Comparison of ENCODE assay signal across 25 cellular contexts in the genomic region with DNA sequence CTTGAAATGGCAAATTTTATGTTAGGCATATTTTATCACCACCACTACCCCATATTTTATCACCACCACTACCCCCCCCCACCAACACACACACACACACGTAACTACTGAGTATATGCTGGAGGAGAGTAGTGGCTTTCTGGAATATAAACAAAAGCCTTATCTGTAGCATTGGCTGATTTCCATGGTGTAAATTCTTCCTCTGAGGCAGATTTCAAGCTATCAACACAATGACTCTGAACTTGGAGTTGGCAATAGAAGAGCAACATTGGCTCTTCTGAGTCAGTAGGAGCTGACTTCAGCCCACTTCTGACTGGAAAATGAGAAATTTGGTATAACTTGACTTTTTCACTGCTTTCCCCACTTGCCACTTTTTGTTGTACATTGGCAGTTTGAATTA.
"Had no signal": no experiment of that assay in that cellular context is flagged by ENCODE, and none has a peak within 500 bp of the region (broad histone marks: within the 10 kb centered on the region; RNA-seq: fewer than 3 reads in every experiment).

No MANE protein-coding gene starts in this region.

- H3K36me3 Mint-ChIP-seq: activated CD8-positive, alpha-beta memory T cell treated with anti-CD3 and anti-CD28 coated beads, Interleukin-2, amount 10 ng/mL, durations not matched to agents 7 days and 5 days; activated naive CD4-positive, alpha-beta T cell treated with anti-CD3 and anti-CD28 coated beads, Interleukin-2, amount 50 U/mL, for 72 hours; brain had no signal

- H3K27ac Mint-ChIP-seq: activated B cell treated with CpG ODN at 0.5 μM for 24 hours; activated CD4-positive, alpha-beta T cell treated with anti-CD3 and anti-CD28 coated beads, Interleukin-2, amount 10 ng/mL, durations not matched to agents 24 days and 14 days; activated CD8-positive, alpha-beta memory T cell treated with anti-CD3 and anti-CD28 coated beads, Interleukin-2, amount 10 ng/mL, durations not matched to agents 7 days and 5 days; activated naive CD4-positive, alpha-beta T cell treated with anti-CD3 and anti-CD28 coated beads, Interleukin-2, amount 50 U/mL, for 72 hours; activated T-cell treated with anti-CD3 and anti-CD28 coated beads, Interleukin-2, amount 50 U/mL, for 24 hours; activated T-helper 1 cell treated with anti-CD3 and anti-CD28 coated beads, Interleukin-12 subunit alpha, Interleukin-12 subunit beta, Interleukin-2, Interleukin-4 antibody, amounts not matched to agents 30 ng/mL and 10 ng/mL and 1 ng/mL, durations not matched to agents 14 hours and 24 hours and 36 hours; brain; T-helper 1 cell treated with Interleukin-12 subunit alpha and Interleukin-12 subunit beta and Interleukin-4 antibody, amounts not matched to agents 30 μg/mL and 1 μg/mL, for 36 hours had no signal

- H3K4me3 Mint-ChIP-seq: activated B cell treated with CpG ODN at 0.5 μM for 24 hours; activated CD4-positive, alpha-beta T cell treated with anti-CD3 and anti-CD28 coated beads, Interleukin-2, amount 10 ng/mL, durations not matched to agents 24 days and 14 days; activated CD8-positive, alpha-beta memory T cell treated with anti-CD3 and anti-CD28 coated beads, Interleukin-2, amount 10 ng/mL, durations not matched to agents 7 days and 5 days; activated T-cell treated with anti-CD3 and anti-CD28 coated beads, Interleukin-2, amount 50 U/mL, for 24 hours; activated T-helper 1 cell treated with anti-CD3 and anti-CD28 coated beads, Interleukin-12 subunit alpha, Interleukin-12 subunit beta, Interleukin-2, Interleukin-4 antibody, amounts not matched to agents 30 ng/mL and 10 ng/mL and 1 ng/mL, durations not matched to agents 14 hours and 24 hours and 36 hours; brain; T-helper 1 cell treated with Interleukin-12 subunit alpha and Interleukin-12 subunit beta and Interleukin-4 antibody, amounts not matched to agents 30 μg/mL and 1 μg/mL, for 36 hours had no signal

- H3K9me3 Mint-ChIP-seq: activated B cell treated with CpG ODN at 0.5 μM for 24 hours; activated CD4-positive, alpha-beta T cell treated with anti-CD3 and anti-CD28 coated beads, Interleukin-2, amount 10 ng/mL, durations not matched to agents 24 days and 14 days; activated naive CD4-positive, alpha-beta T cell treated with anti-CD3 and anti-CD28 coated beads, Interleukin-2, amount 50 U/mL, for 72 hours; activated T-cell treated with anti-CD3 and anti-CD28 coated beads, Interleukin-2, amount 50 U/mL, for 24 hours; activated T-helper 1 cell treated with anti-CD3 and anti-CD28 coated beads, Interleukin-12 subunit alpha, Interleukin-12 subunit beta, Interleukin-2, Interleukin-4 antibody, amounts not matched to agents 30 ng/mL and 10 ng/mL and 1 ng/mL, durations not matched to agents 14 hours and 24 hours and 36 hours; brain; T-helper 1 cell treated with Interleukin-12 subunit alpha and Interleukin-12 subunit beta and Interleukin-4 antibody, amounts not matched to agents 30 μg/mL and 1 μg/mL, for 36 hours had no signal

- DNase-seq: activated B cell treated with CpG ODN at 0.5 μM for 24 hours; activated CD4-positive, alpha-beta T cell treated with anti-CD3 and anti-CD28 coated beads for 1 hour; activated CD4-positive, alpha-beta T cell treated with anti-CD3 and anti-CD28 coated beads, Interleukin-2, amount 10 ng/mL, durations not matched to agents 24 days and 14 days; activated CD4-positive, alpha-beta T cell treated with anti-CD3 and anti-CD28 coated beads, Interleukin-2, amount 50 U/mL, for 48 hours; activated CD8-positive, alpha-beta memory T cell treated with anti-CD3 and anti-CD28 coated beads, Interleukin-2, amount 10 ng/mL, durations not matched to agents 7 days and 5 days; activated effector memory CD4-positive, alpha-beta T cell treated with anti-CD3 and anti-CD28 coated beads, Interleukin-2, amount 50 U/mL, for 16 hours; activated naive CD4-positive, alpha-beta T cell treated with Interleukin-2 at 50 U/mL for 16 hours; activated T-cell treated with anti-CD3 and anti-CD28 coated beads, Interleukin-2, amount 50 U/mL, for 24 hours; aorta; Kasumi-1; KBM-7; NCI-H1092; NCI-H1417; NCI-H1694 treated with DMSO at 0.1 percent for 48 hours; NCI-H2081; NCI-H446; NCI-H524; PC-3; SHP77 had no signal

- H3K4me1 Mint-ChIP-seq: activated B cell treated with CpG ODN at 0.5 μM for 24 hours; activated CD4-positive, alpha-beta T cell treated with anti-CD3 and anti-CD28 coated beads, Interleukin-2, amount 10 ng/mL, durations not matched to agents 24 days and 14 days; activated CD8-positive, alpha-beta memory T cell treated with anti-CD3 and anti-CD28 coated beads, Interleukin-2, amount 10 ng/mL, durations not matched to agents 7 days and 5 days had no signal

- H3K4me3 ChIP-seq: cardiac muscle cell, SJSA1 had no signal

- H3K27me3 Mint-ChIP-seq: activated B cell treated with CpG ODN at 0.5 μM for 24 hours; activated CD4-positive, alpha-beta T cell treated with anti-CD3 and anti-CD28 coated beads, Interleukin-2, amount 10 ng/mL, durations not matched to agents 24 days and 14 days; activated CD8-positive, alpha-beta memory T cell treated with anti-CD3 and anti-CD28 coated beads, Interleukin-2, amount 10 ng/mL, durations not matched to agents 7 days and 5 days; activated T-cell treated with anti-CD3 and anti-CD28 coated beads, Interleukin-2, amount 50 U/mL, for 24 hours had no signal

- ATAC-seq: activated CD8-positive, alpha-beta memory T cell treated with anti-CD3 and anti-CD28 coated beads, Interleukin-2, amount 10 ng/mL, durations not matched to agents 7 days and 5 days; activated naive CD4-positive, alpha-beta T cell treated with anti-CD3 and anti-CD28 coated beads, Interleukin-2, amount 50 U/mL, for 72 hours; PC-3 had no signal
